21 cellular contexts compared by ENCODE assay signal in genomic region chr20:61983965-61984364, GRCh38.
DNase-seq lines count a peak whose midpoint lies in the region; ATAC-seq, FAIRE-seq and TF ChIP-seq lines count a peak whose summit lies in the region.
"Had no signal": no experiment of that assay in that cellular context is flagged by ENCODE, and none has a peak within 500 bp of the region (broad histone marks: within the 10 kb centered on the region; RNA-seq: fewer than 3 reads in every experiment).

No MANE protein-coding gene starts in this region.

- H3K4me1 ChIP-seq in left ventricle myocardium inferior (peaks cover 20% of the 10 kb centered on the region), astrocyte (ENCODE audit: insufficient read depth, low read length) (no peaks in the 10 kb centered on the region)
- H3K4me1 ChIP-seq: HAP-1 had no signal

- ATAC-seq in left ventricle myocardium superior (no peak), naive B cell (ENCODE audit: low read depth in 2 of 2) (no peak), HG03342 (IDR thresholded peaks at IDR 0.05; ENCODE audit: unreplicated experiment) (no peak), GM21786 (IDR thresholded peaks at IDR 0.05; ENCODE audit: unreplicated experiment) (no peak)
- ATAC-seq: Panc1 had no signal

- peaks cover 25% of the 10 kb centered on the region for H4K20me1 ChIP-seq in astrocyte (ENCODE audit: insufficient read depth, low read length)

- H3K27ac ChIP-seq in left ventricle myocardium inferior (replicated peaks) (no peak overlapping the region), astrocyte (ENCODE audit: low read depth, low read length) (no peak overlapping the region)
- H3K27ac ChIP-seq: GM23248 had no signal

- H3K9me3 Mint-ChIP-seq in astrocyte (ENCODE audit: unreplicated experiment), result peaks cover 3% of the 10 kb centered on the region
- H3K9me3 Mint-ChIP-seq in naive B cell, result peaks cover 0 to 4% (median 2%) of the 10 kb centered on the region in 7 donors

- H3K4me3 Mint-ChIP-seq in astrocyte (ENCODE audit: unreplicated experiment), result no peak overlapping the region
- no peak overlapping the region for H3K4me3 Mint-ChIP-seq in naive B cell
- H3K4me3 Mint-ChIP-seq: IgD-negative memory B cell had no signal

- H3K36me3 ChIP-seq in left ventricle myocardium inferior (peaks cover 55% of the 10 kb centered on the region), astrocyte (ENCODE audit: insufficient read depth, low read length) (peaks cover 2% of the 10 kb centered on the region)

- FAIRE-seq in astrocyte (lab: Jason Lieb, UNC), result no peak
- FAIRE-seq: G401.6 had no signal

- no peak overlapping the region for H3K9ac ChIP-seq in astrocyte (ENCODE audit: low read length)
- H3K9ac ChIP-seq: GM23248 had no signal

- H3K36me3 Mint-ChIP-seq in astrocyte (ENCODE audit: low read depth, unreplicated experiment) (peaks cover 22% of the 10 kb centered on the region), naive B cell (peaks cover 18 to 46% of the 10 kb centered on the region in 2 donors)

- H3K27me3 Mint-ChIP-seq in astrocyte (ENCODE audit: low read depth, unreplicated experiment) (no peaks in the 10 kb centered on the region), naive B cell (no peaks in the 10 kb centered on the region)
- H3K27me3 Mint-ChIP-seq: IgD-negative memory B cell had no signal

- intact Hi-C loops in left ventricle myocardium superior (cut with micrococcal nuclease) (no loop called here), left ventricle myocardium inferior (cut with micrococcal nuclease) (no loop called here)

- no peaks in the 10 kb centered on the region for H3K79me2 ChIP-seq in astrocyte (ENCODE audit: insufficient read depth, low read length)

- peak overlapping the region; percentile 47 for H3K27ac Mint-ChIP-seq in astrocyte (ENCODE audit: unreplicated experiment)
- H3K27ac Mint-ChIP-seq in naive B cell, result peak overlapping the region in 4 of 6 donors; percentile 12 to 73 (median 47)

- H3K4me3 ChIP-seq in left ventricle myocardium inferior (no peak overlapping the region), astrocyte (ENCODE audit: insufficient read depth, low read depth, low read length) (no peak overlapping the region)
- H3K4me3 ChIP-seq: GM23248, HAP-1 had no signal

- H3K27me3 ChIP-seq in left ventricle myocardium inferior (ENCODE audit: low read depth) (no peaks in the 10 kb centered on the region), astrocyte (ENCODE audit: insufficient read depth, low read length) (no peaks in the 10 kb centered on the region)

- TF ChIP-seq CTCF in left ventricle myocardium inferior (IDR thresholded peaks at IDR 0.05; ENCODE audit: borderline replicate concordance) (no peak), astrocyte (IDR thresholded peaks at IDR 0.05; ENCODE audit: insufficient read depth, low read depth, low read length) (no peak)

- H3K4me2 ChIP-seq in astrocyte (ENCODE audit: low read length), result no peak overlapping the region

- H2AFZ ChIP-seq in astrocyte (ENCODE audit: low read depth, low read length), result no peak overlapping the region
- H2AFZ ChIP-seq: GM23248 had no signal

- DNase-seq in left ventricle myocardium superior (peak; percentile 21), left ventricle myocardium inferior (no peak), astrocyte (ENCODE audit: low read depth) (no peak), naive B cell (no peak), NCI-H2029 (lab: John Stamatoyannopoulos, UW) (no peak)
- DNase-seq: ACHN, C1 segment of cervical spinal cord, COR-L47, DMS 273 treated with DMSO at 0.1 percent for 48 hours, DND-41, GM23248, Karpas-422, NCI-H1436, NCI-H1930, NCI-H526 had no signal

- H3K4me1 Mint-ChIP-seq in astrocyte (ENCODE audit: low read depth, unreplicated experiment) (no peaks in the 10 kb centered on the region), naive B cell (peaks cover 18 to 30% (median 19%) of the 10 kb centered on the region in 3 donors)

- H3K9me3 ChIP-seq in left ventricle myocardium inferior (replicated peaks) (no peaks in the 10 kb centered on the region), astrocyte (ENCODE audit: insufficient read depth, low read depth, low read length) (no peaks in the 10 kb centered on the region)
- H3K9me3 ChIP-seq: HAP-1 had no signal
